Comparison of ENCODE assay signal across 9 cellular contexts in the genomic region with DNA sequence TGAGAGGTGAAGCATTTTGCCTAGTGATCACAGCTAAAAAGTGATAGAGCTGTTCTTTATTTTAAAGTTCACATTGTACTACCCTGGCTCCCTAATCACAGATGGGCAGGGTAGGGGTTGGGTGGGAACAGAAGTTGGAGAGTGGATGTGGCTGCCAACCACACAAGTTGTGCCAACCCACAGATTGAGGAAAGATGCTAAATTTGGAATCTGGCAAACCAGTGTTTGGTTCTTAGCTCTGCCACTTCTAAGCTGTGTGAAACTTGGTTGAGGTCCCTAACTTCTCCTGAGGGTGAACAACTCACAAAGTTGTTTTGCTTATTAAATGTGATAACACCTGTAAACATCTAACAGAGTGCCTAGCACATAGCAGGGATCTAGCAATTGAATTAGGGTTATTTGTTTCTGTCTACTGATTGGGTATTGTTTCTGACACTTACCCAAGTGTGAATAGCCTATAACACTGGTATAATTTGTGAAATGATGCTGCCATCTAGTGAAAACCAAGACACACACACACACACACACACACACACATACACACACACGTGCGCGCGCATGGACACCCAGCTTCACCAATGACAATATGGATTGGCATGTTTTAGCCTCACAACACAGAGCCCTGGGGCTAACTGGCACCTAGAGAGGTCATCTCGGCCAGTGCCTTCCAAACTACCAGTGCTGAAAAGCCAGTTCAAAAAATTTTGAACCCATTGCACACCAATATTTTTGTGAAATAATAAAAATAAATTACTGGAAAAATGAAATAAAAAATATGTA. TPM values are rescaled to one million over a fixed set of nuclear protein-coding genes. Genes with fewer than 3 reads are reported as not detected.
DNase-seq lines count a peak whose midpoint lies in the region; ATAC-seq, FAIRE-seq and TF ChIP-seq lines count a peak whose summit lies in the region.
"Had no signal": no experiment of that assay in that cellular context is flagged by ENCODE, and none has a peak within 500 bp of the region (broad histone marks: within the 10 kb centered on the region; RNA-seq: fewer than 3 reads in every experiment).

No MANE protein-coding gene starts in this region.

- intact Hi-C loops in K562 (cut with micrococcal nuclease), result loop anchor here (2.0 kb wide), 1 partner anchor 172 kb away; no protein-coding TSS in a partner anchor

- in situ Hi-C loops in K562 (cut with MboI), result no loop called here

- H3K4me1 ChIP-seq in A549 (peaks cover 16% of the 10 kb centered on the region; the same call in 2 of the 3 replicates), K562 (replicated peaks in 1 of 2; ENCODE audit: control insufficient read depth in 2 of 2, insufficient read depth in 2 of 2, low read length in 2 of 2) (peaks cover 0 to 20% of the 10 kb centered on the region in 2 experiments; a peak in 2 of 5 replicates)

- H3K9me1 ChIP-seq in K562 (ENCODE audit: control insufficient read depth, insufficient read depth, low read length), result no peaks in the 10 kb centered on the region

- no peak overlapping the region for H3K9ac ChIP-seq in K562 (ENCODE audit: insufficient read depth in 1 of 2, low read depth in 2 of 2, low read length in 2 of 2)

- H3K27me3 Mint-ChIP-seq in naive B cell, result peaks cover 0 to 22% (median 20%) of the 10 kb centered on the region in 3 donors

- TF ChIP-seq EP300 in A549 (IDR thresholded peaks at IDR 0.05), result no peak
- no peak for TF ChIP-seq EP300 in K562 (IDR thresholded peaks at IDR 0.05; ENCODE audit: low read length)

- TF ChIP-seq CTCF in A549 (IDR thresholded peaks at IDR 0.05) (0 out of 3 replicates have a peak, but pooled peaks have one; percentile 18), K562 (IDR thresholded peaks at IDR 0.05 in 2 of 3, conservative IDR thresholded peaks at IDR 0.05 in 1 of 3; ENCODE audit: insufficient read depth in 2 of 3, low read depth in 1 of 3, low read length in 3 of 3) (peak; percentile 33 to 57 (median 36); a peak in 4 of 6 replicates)

- no peaks in the 10 kb centered on the region for H3K9me3 Mint-ChIP-seq in naive B cell

- no TSS peak for BruUV-seq in K562 (replicated peaks; lab: Mats Ljungman, UMichigan)

- H3K9me3 ChIP-seq in A549, result no peaks in the 10 kb centered on the region
- H3K9me3 ChIP-seq in K562 (replicated peaks; ENCODE audit: control insufficient read depth, insufficient read depth, low read depth, low read length), result no peaks in the 10 kb centered on the region; the same call in 1 of the 2 replicates

- DNase-seq in A549 (ENCODE audit: low read depth in 1 of 2, low spot score in 1 of 2), result peak in 1 of 2 experiments; percentile 63
- DNase-seq in NCI-H226, result peak; percentile 50
- peak in 2 of 4 experiments; percentile 37 to 60 for DNase-seq in K562 (ENCODE audit: extremely low read depth in 1 of 4, low spot score in 3 of 4)
- peak; percentile 24 for DNase-seq in naive B cell
- DNase-seq in NCI-H2029 treated with DMSO at 0.1 percent for 48 hours (lab: John Stamatoyannopoulos, UW), result no peak
- DNase-seq in cortex of kidney (lab: John Stamatoyannopoulos, UW), result no peak
- no peak for DNase-seq in H7

- H3K36me3 Mint-ChIP-seq in naive B cell, result no peaks in the 10 kb centered on the region

- FAIRE-seq in A549 (lab: Jason Lieb, UNC) (no peak), K562 (lab: Jason Lieb, UNC) (peak; percentile 91)

- no peaks in the 10 kb centered on the region for H3K36me3 ChIP-seq in K562 (ENCODE audit: control insufficient read depth, insufficient read depth, low read length)
- no peaks in the 10 kb centered on the region for H3K36me3 ChIP-seq in H7 (replicated peaks; ENCODE audit: control insufficient read depth, insufficient read depth, low read length)

- peak overlapping the region; percentile 85 for H2AFZ ChIP-seq in K562 (ENCODE audit: low read depth, low read length)

- H3K4me1 Mint-ChIP-seq in naive B cell, result no peaks in the 10 kb centered on the region

- CTCF ChIA-PET in A549 (lab: Yijun Ruan, JAX), result interaction anchor here (0.8 to 2.1 kb wide), 3 partner anchors 19 to 171 kb away, joined by 3 to 7 read pairs (median 3); no protein-coding TSS in a partner anchor
- CTCF ChIA-PET in K562 (lab: Yijun Ruan, JAX; ENCODE audit: low intra/inter-chr PET ratio), result interaction anchor here (0.8 kb wide), 1 partner anchor 317 kb away, joined by 3 read pairs; no protein-coding TSS in a partner anchor

- H4K20me1 ChIP-seq in K562 (replicated peaks; ENCODE audit: control insufficient read depth, insufficient read depth, low read length), result no peaks in the 10 kb centered on the region

- peak overlapping the region in 1 of 6 donors; percentile 82 for H3K27ac Mint-ChIP-seq in naive B cell

- H3K27ac ChIP-seq in A549 (no peak overlapping the region), K562 (ENCODE audit: extremely low read depth, low read depth, low read length) (no peak overlapping the region; the same call in 2 of the 3 replicates)

- H3K4me3 Mint-ChIP-seq in naive B cell, result no peak overlapping the region

- TF ChIP-seq RAD21 in A549 (conservative IDR thresholded peaks at IDR 0.05 in 1 of 2, IDR thresholded peaks at IDR 0.05 in 1 of 2) (peak; percentile 45 to 49), K562 (CRISPR knock-in tag; conservative IDR thresholded peaks at IDR 0.05 in 1 of 2, IDR thresholded peaks at IDR 0.05 in 1 of 2) (peak; percentile 58 to 80)

- ATAC-seq in A549, result peak in 1 of 2 experiments; percentile 60; a peak in 2 of 6 replicates
- peak; percentile 83 for ATAC-seq in GM18511 (IDR thresholded peaks at IDR 0.05; ENCODE audit: unreplicated experiment)
- ATAC-seq in K562, result peak; percentile 91
- peak; percentile 32 to 37 for ATAC-seq in naive B cell (ENCODE audit: low read depth in 2 of 2)

- no peaks in the 10 kb centered on the region for H3K27me3 ChIP-seq in K562 (ENCODE audit: control insufficient read depth in 2 of 2, insufficient read depth in 2 of 2, low read length in 2 of 2)
- no peaks in the 10 kb centered on the region for H3K27me3 ChIP-seq in H7 (ENCODE audit: control insufficient read depth, insufficient read depth, low read length)

- H3K4me2 ChIP-seq in A549 (no peak overlapping the region), K562 (ENCODE audit: insufficient read depth, low read length) (peak overlapping the region; percentile 7; the same call in 1 of the 2 replicates)

- POLR2A ChIA-PET in A549 (lab: Yijun Ruan, JAX), result no interaction called here
- POLR2A ChIA-PET in K562 (lab: Yijun Ruan, JAX), result interaction anchor here (0.8 kb wide), 1 partner anchor 11 kb away, joined by 3 read pairs; no protein-coding TSS in a partner anchor

- no peak overlapping the region for H3K4me3 ChIP-seq in A549
- H3K4me3 ChIP-seq in K562, result no peak overlapping the region
- H3K4me3 ChIP-seq in H7 (ENCODE audit: insufficient read depth, low read depth, low read length), result no peak overlapping the region

- TF ChIP-seq POLR2A in A549 (IDR thresholded peaks at IDR 0.05; ENCODE audit: low read length), result no peak
- TF ChIP-seq POLR2A in K562 (conservative IDR thresholded peaks at IDR 0.05), result no peak

- WGBS in A549 (ENCODE audit: missing lambda C conversion rate), result 73% methylated on average over 5 of the region's 5 CpGs
- WGBS in K562 (ENCODE audit: insufficient coverage, low coverage, missing lambda C conversion rate), result 10% methylated on average over 5 of the region's 5 CpGs

- H3K79me2 ChIP-seq in K562 (ENCODE audit: control insufficient read depth, insufficient read depth, low read length), result no peaks in the 10 kb centered on the region

TF ChIP-seq in A549, 52 proteins besides CTCF, POLR2A, EP300 and RAD21:
- TF ChIP-seq ZSCAN20 (CRISPR knock-in tag; IDR thresholded peaks at IDR 0.05) (no peak), TP53 (CRISPR knock-in tag; IDR thresholded peaks at IDR 0.05) (no peak), EHF (CRISPR knock-in tag; IDR thresholded peaks at IDR 0.05) (no peak), BHLHE40 (IDR thresholded peaks at IDR 0.05; ENCODE audit: low read depth, low read length) (no peak), PHF8 (IDR thresholded peaks at IDR 0.05; ENCODE audit: borderline replicate concordance, low read depth) (no peak), SMC3 (IDR thresholded peaks at IDR 0.05) (peak; percentile 18; the same call in 1 of the 3 replicates), TFCP2L1 (CRISPR knock-in tag; IDR thresholded peaks at IDR 0.05) (no peak)

RNA-seq across cellular contexts. Expression of gene ADGRG7, which starts 25.3 kb away (rescaled TPM):
- polyA plus RNA-seq in A549 (2011; rRNA removed) (0.09 TPM in 1 of 2 replicates, not detected in the other), A549 (2017; fragmentation: RNase III; extraction: RNeasy Plus Mini Kit Qiagen cat#74134 plus additional on column Dnase treatment) (not detected in 3 replicates), K562 (2011; rRNA removed) (not detected in 2 replicates), K562 (2014; fragmentation: Illumina TruSeq; extraction: Trizol) (not detected in 2 replicates), K562 (2014; fragmentation: Nextera tagmentation; extraction: Ambion mirVana) (under 1 TPM; 0.03 TPM), K562 (2014; rRNA removed) (0.12 TPM in 1 of 2 replicates, not detected in the other), naive B cell (ENCODE audit: low read depth in 6 of 6) (not detected)
- polyA plus RNA-seq in A549 (2012; cell fraction: cytosol; rRNA removed), result not detected in 2 replicates
- polyA plus RNA-seq in A549 (2012; cell fraction: nucleus; rRNA removed), result 0.01 TPM in 1 of 2 replicates, not detected in the other
- polyA minus RNA-seq in A549 (2011; rRNA and poly(A)+ RNA removed), result not detected in 2 replicates
- not detected in 2 replicates for total RNA-seq in K562 (2011; cell fraction: chromatin; rRNA removed; ENCODE audit: low replicate concordance)
- not detected in 2 replicates for total RNA-seq in K562 (2011; cell fraction: nucleolus; rRNA removed)
- not detected in 2 replicates for total RNA-seq in K562 (2011; cell fraction: nucleoplasm; rRNA removed)
- total RNA-seq in K562 (2014; rRNA removed) (not detected in 2 replicates), K562 (2014; rRNA removed; fragmentation: Illumina TruSeq; extraction: Trizol) (not detected in 2 replicates), K562 (2015; rRNA removed; fragmentation: Illumina TruSeq; extraction: Trizol) (not detected in 2 replicates), K562 (2021) (not detected in 2 replicates)
- not detected in 2 replicates for polyA plus RNA-seq in K562 (2011; cell fraction: cytosol; rRNA removed)
- polyA plus RNA-seq in K562 (2011; cell fraction: nucleus; rRNA removed), result not detected in 2 replicates
- polyA plus RNA-seq in K562 (2012), result not detected in 2 replicates
- not detected in 2 replicates for polyA minus RNA-seq in K562 (2011; rRNA and poly(A)+ RNA removed)
- polyA minus RNA-seq in K562 (2011; cell fraction: cytosol; rRNA and poly(A)+ RNA removed), result not detected in 2 replicates
- not detected in 2 replicates for polyA minus RNA-seq in K562 (2011; cell fraction: nucleus; rRNA and poly(A)+ RNA removed)
- total RNA-seq in H7 (2014; rRNA removed; shearing (Covaris generic)), result not detected in 2 replicates
- total RNA-seq: pulmonary artery endothelial cell had no signal

Comparison
In these comparisons a context has a peak if more than half of its experiments do, and no peak if none do; other contexts are left out.
1. DNase-seq: peak in NCI-H226 (single experiment) and naive B cell (single experiment); none in NCI-H2029 treated with DMSO at 0.1 percent for 48 hours (single experiment), cortex of kidney (single experiment) and H7 (single experiment).
2. Of the 35 proteins assayed by ChIP-seq in both K562 and A549: peak only in K562: BHLHE40; only in A549: none; in both: CTCF, RAD21 and SMC3; in neither: 30; mixed calls (peak in some experiments, not most) for 1.